ENCODE assay signal across 26 cellular contexts in the genomic region with DNA sequence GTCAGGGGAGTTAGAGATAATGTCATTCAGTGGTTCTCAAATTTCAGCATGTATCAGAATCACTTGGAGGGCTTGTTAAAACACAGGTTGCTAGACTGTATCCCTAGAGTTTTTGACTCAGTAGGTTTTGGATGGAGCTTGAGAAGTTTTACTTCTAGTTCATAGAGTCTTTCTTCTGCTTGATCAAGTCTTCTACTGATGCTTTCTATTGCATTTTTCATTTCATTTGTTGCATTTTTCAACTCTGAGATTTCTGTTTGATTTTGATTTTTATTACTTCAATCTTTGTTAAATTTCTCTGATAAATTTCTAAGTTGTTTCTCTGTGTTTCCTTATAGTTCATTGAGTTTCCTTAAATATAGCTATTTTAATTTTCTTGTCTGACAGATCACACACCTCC.
"Had no signal": no experiment of that assay in that cellular context is flagged by ENCODE, and none has a peak within 500 bp of the region (broad histone marks: within the 10 kb centered on the region; RNA-seq: fewer than 3 reads in every experiment).

No MANE protein-coding gene starts in this region.

- DNase-seq: colonic mucosa; cortex of kidney; effector CD8-positive, alpha-beta T cell; effector memory CD8-positive, alpha-beta T cell; endodermal cell; erythroblast; esophagus squamous epithelium; foreskin fibroblast; foreskin melanocyte; gastrocnemius medialis; glutamatergic neuron; head of caudate nucleus; heart right ventricle; hippocampal formation; left cardiac atrium; left lung; left ventricle myocardium superior; lower lobe of right lung; mesenchymal stem cell; mucosa of descending colon; naive B cell had no signal

- H3K9me3 ChIP-seq: colonic mucosa, gastrocnemius medialis had no signal

- ATAC-seq: effector memory CD8-positive, alpha-beta T cell; esophagus mucosa; gastrocnemius medialis; heart right ventricle; left cardiac atrium; left lung; left ventricle myocardium superior; lower lobe of right lung; mucosa of descending colon had no signal

- H3K27ac ChIP-seq: colonic mucosa, epithelial cell of prostate, esophagus squamous epithelium, gastrocnemius medialis, heart right ventricle, left lung, lower lobe of right lung had no signal

- H3K36me3 ChIP-seq: colonic mucosa, esophagus squamous epithelium, gastrocnemius medialis, heart right ventricle, left lung, lower lobe of right lung had no signal

- H3K27me3 ChIP-seq: colonic mucosa, esophagus squamous epithelium, gastrocnemius medialis, left lung had no signal

- H3K4me3 ChIP-seq: colonic mucosa, esophagus squamous epithelium, gastrocnemius medialis, heart right ventricle, left lung, lower lobe of right lung, mucosa of descending colon had no signal

- FAIRE-seq: endometrium, islet of Langerhans, keratinocyte had no signal

- H3K4me1 ChIP-seq: colonic mucosa, esophagus squamous epithelium, gastrocnemius medialis, heart right ventricle, left lung, lower lobe of right lung had no signal
